In the genomic region with DNA sequence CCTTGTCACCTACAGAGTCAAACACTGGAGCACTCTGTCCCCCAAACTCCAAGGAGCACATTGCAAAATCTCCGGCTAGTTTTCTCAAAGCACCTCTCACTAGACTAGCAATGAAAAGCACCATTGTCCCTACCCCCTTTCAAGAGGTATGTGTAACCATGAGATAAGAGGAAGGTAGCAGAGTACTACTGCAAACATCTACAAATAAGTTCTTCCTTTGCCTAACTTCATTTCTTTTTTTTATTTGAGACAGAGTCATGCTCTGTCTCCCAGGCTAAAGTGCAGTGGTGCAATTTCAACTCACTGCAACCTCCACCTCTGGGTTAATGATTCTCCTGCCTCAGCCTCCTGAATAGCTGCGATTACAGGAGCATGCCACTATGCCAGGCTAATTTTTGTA, we compare ENCODE assay signal across 1 cellular context.
TF ChIP-seq lines count a peak whose summit lies in the region.

No MANE protein-coding gene starts in this region.

TF ChIP-seq in HepG2, 621 proteins besides CTCF, POLR2A, EP300 and RAD21 (continued from another document and continues in another):
- TF ChIP-seq, protein P1, sequence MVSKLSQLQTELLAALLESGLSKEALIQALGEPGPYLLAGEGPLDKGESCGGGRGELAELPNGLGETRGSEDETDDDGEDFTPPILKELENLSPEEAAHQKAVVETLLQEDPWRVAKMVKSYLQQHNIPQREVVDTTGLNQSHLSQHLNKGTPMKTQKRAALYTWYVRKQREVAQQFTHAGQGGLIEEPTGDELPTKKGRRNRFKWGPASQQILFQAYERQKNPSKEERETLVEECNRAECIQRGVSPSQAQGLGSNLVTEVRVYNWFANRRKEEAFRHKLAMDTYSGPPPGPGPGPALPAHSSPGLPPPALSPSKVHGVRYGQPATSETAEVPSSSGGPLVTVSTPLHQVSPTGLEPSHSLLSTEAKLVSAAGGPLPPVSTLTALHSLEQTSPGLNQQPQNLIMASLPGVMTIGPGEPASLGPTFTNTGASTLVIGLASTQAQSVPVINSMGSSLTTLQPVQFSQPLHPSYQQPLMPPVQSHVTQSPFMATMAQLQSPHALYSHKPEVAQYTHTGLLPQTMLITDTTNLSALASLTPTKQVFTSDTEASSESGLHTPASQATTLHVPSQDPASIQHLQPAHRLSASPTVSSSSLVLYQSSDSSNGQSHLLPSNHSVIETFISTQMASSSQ (IDR thresholded peaks at IDR 0.05; ENCODE audit: low read depth): peak; percentile 88
- TF ChIP-seq, protein P1 (CRISPR knock-in tag; IDR thresholded peaks at IDR 0.05; ENCODE audit: borderline replicate concordance): peak; percentile 92
- TF ChIP-seq ATF7 (IDR thresholded peaks at IDR 0.05): no peak
- TF ChIP-seq ATF7 (CRISPR knock-in tag; IDR thresholded peaks at IDR 0.05): no peak
- TF ChIP-seq, protein P2, sequence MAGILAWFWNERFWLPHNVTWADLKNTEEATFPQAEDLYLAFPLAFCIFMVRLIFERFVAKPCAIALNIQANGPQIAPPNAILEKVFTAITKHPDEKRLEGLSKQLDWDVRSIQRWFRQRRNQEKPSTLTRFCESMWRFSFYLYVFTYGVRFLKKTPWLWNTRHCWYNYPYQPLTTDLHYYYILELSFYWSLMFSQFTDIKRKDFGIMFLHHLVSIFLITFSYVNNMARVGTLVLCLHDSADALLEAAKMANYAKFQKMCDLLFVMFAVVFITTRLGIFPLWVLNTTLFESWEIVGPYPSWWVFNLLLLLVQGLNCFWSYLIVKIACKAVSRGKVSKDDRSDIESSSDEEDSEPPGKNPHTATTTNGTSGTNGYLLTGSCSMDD (CRISPR knock-in tag; IDR thresholded peaks at IDR 0.05): no peak
- no peak for TF ChIP-seq ZNF143 (CRISPR knock-in tag; IDR thresholded peaks at IDR 0.05)
- peak; percentile 46; the same call in 1 of the 2 replicates for TF ChIP-seq NFIC (IDR thresholded peaks at IDR 0.05; ENCODE audit: low read length)
- TF ChIP-seq, protein P3, sequence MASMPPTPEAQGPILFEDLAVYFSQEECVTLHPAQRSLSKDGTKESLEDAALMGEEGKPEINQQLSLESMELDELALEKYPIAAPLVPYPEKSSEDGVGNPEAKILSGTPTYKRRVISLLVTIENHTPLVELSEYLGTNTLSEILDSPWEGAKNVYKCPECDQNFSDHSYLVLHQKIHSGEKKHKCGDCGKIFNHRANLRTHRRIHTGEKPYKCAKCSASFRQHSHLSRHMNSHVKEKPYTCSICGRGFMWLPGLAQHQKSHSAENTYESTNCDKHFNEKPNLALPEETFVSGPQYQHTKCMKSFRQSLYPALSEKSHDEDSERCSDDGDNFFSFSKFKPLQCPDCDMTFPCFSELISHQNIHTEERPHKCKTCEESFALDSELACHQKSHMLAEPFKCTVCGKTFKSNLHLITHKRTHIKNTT (CRISPR knock-in tag; IDR thresholded peaks at IDR 0.05): no peak
- TF ChIP-seq ESRRA (CRISPR knock-in tag; IDR thresholded peaks at IDR 0.05; ENCODE audit: low read depth): no peak
- TF ChIP-seq PLRG1 (conservative IDR thresholded peaks at IDR 0.05): no peak
- TF ChIP-seq, protein P4, sequence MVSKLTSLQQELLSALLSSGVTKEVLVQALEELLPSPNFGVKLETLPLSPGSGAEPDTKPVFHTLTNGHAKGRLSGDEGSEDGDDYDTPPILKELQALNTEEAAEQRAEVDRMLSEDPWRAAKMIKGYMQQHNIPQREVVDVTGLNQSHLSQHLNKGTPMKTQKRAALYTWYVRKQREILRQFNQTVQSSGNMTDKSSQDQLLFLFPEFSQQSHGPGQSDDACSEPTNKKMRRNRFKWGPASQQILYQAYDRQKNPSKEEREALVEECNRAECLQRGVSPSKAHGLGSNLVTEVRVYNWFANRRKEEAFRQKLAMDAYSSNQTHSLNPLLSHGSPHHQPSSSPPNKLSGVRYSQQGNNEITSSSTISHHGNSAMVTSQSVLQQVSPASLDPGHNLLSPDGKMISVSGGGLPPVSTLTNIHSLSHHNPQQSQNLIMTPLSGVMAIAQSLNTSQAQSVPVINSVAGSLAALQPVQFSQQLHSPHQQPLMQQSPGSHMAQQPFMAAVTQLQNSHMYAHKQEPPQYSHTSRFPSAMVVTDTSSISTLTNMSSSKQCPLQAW (CRISPR knock-in tag; IDR thresholded peaks at IDR 0.05): peak; percentile 67
- TF ChIP-seq, protein P5, sequence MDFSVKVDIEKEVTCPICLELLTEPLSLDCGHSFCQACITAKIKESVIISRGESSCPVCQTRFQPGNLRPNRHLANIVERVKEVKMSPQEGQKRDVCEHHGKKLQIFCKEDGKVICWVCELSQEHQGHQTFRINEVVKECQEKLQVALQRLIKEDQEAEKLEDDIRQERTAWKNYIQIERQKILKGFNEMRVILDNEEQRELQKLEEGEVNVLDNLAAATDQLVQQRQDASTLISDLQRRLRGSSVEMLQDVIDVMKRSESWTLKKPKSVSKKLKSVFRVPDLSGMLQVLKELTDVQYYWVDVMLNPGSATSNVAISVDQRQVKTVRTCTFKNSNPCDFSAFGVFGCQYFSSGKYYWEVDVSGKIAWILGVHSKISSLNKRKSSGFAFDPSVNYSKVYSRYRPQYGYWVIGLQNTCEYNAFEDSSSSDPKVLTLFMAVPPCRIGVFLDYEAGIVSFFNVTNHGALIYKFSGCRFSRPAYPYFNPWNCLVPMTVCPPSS (IDR thresholded peaks at IDR 0.05): no peak
- no peak for TF ChIP-seq TGIF2 (CRISPR knock-in tag; IDR thresholded peaks at IDR 0.05)
- TF ChIP-seq, protein P6, sequence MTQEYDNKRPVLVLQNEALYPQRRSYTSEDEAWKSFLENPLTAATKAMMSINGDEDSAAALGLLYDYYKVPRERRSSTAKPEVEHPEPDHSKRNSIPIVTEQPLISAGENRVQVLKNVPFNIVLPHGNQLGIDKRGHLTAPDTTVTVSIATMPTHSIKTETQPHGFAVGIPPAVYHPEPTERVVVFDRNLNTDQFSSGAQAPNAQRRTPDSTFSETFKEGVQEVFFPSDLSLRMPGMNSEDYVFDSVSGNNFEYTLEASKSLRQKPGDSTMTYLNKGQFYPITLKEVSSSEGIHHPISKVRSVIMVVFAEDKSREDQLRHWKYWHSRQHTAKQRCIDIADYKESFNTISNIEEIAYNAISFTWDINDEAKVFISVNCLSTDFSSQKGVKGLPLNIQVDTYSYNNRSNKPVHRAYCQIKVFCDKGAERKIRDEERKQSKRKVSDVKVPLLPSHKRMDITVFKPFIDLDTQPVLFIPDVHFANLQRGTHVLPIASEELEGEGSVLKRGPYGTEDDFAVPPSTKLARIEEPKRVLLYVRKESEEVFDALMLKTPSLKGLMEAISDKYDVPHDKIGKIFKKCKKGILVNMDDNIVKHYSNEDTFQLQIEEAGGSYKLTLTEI (CRISPR knock-in tag; conservative IDR thresholded peaks at IDR 0.05): no peak
- TF ChIP-seq SOX5 (CRISPR knock-in tag; IDR thresholded peaks at IDR 0.05; ENCODE audit: borderline replicate concordance): peak; percentile 72
- TF ChIP-seq, protein P7, sequence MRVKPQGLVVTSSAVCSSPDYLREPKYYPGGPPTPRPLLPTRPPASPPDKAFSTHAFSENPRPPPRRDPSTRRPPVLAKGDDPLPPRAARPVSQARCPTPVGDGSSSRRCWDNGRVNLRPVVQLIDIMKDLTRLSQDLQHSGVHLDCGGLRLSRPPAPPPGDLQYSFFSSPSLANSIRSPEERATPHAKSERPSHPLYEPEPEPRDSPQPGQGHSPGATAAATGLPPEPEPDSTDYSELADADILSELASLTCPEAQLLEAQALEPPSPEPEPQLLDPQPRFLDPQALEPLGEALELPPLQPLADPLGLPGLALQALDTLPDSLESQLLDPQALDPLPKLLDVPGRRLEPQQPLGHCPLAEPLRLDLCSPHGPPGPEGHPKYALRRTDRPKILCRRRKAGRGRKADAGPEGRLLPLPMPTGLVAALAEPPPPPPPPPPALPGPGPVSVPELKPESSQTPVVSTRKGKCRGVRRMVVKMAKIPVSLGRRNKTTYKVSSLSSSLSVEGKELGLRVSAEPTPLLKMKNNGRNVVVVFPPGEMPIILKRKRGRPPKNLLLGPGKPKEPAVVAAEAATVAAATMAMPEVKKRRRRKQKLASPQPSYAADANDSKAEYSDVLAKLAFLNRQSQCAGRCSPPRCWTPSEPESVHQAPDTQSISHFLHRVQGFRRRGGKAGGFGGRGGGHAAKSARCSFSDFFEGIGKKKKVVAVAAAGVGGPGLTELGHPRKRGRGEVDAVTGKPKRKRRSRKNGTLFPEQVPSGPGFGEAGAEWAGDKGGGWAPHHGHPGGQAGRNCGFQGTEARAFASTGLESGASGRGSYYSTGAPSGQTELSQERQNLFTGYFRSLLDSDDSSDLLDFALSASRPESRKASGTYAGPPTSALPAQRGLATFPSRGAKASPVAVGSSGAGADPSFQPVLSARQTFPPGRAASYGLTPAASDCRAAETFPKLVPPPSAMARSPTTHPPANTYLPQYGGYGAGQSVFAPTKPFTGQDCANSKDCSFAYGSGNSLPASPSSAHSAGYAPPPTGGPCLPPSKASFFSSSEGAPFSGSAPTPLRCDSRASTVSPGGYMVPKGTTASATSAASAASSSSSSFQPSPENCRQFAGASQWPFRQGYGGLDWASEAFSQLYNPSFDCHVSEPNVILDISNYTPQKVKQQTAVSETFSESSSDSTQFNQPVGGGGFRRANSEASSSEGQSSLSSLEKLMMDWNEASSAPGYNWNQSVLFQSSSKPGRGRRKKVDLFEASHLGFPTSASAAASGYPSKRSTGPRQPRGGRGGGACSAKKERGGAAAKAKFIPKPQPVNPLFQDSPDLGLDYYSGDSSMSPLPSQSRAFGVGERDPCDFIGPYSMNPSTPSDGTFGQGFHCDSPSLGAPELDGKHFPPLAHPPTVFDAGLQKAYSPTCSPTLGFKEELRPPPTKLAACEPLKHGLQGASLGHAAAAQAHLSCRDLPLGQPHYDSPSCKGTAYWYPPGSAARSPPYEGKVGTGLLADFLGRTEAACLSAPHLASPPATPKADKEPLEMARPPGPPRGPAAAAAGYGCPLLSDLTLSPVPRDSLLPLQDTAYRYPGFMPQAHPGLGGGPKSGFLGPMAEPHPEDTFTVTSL (CRISPR knock-in tag; IDR thresholded peaks at IDR 0.05; ENCODE audit: borderline replicate concordance): peak; percentile 67; the same call in 1 of the 2 replicates
- TF ChIP-seq ZNF34 (CRISPR knock-in tag; IDR thresholded peaks at IDR 0.05; ENCODE audit: borderline replicate concordance): no peak
- no peak for TF ChIP-seq SOX6 (IDR thresholded peaks at IDR 0.05)
- peak; percentile 89 for TF ChIP-seq SOX6 (CRISPR knock-in tag; IDR thresholded peaks at IDR 0.05)
- TF ChIP-seq ZNF10 (CRISPR knock-in tag; IDR thresholded peaks at IDR 0.05; ENCODE audit: borderline replicate concordance, low read depth): no peak
- no peak for TF ChIP-seq PAX8 (CRISPR knock-in tag; IDR thresholded peaks at IDR 0.05; ENCODE audit: borderline replicate concordance)
- no peak for TF ChIP-seq ZNF605 (CRISPR knock-in tag; IDR thresholded peaks at IDR 0.05)
- no peak for TF ChIP-seq SATB2 (CRISPR knock-in tag; IDR thresholded peaks at IDR 0.05)
- TF ChIP-seq ZNF501 (CRISPR knock-in tag; IDR thresholded peaks at IDR 0.05): no peak
- TF ChIP-seq CENPT (CRISPR knock-in tag; IDR thresholded peaks at IDR 0.05; ENCODE audit: low read depth): no peak
- TF ChIP-seq CHD4 (IDR thresholded peaks at IDR 0.05; ENCODE audit: borderline replicate concordance, low read length): no peak
- TF ChIP-seq ISL2 (CRISPR knock-in tag; IDR thresholded peaks at IDR 0.05): peak; percentile 92
- no peak for TF ChIP-seq NFKBIZ (CRISPR knock-in tag; IDR thresholded peaks at IDR 0.05)
- no peak for TF ChIP-seq ZZZ3 (CRISPR knock-in tag; IDR thresholded peaks at IDR 0.05; ENCODE audit: borderline replicate concordance)
- TF ChIP-seq FLYWCH1 (CRISPR knock-in tag; IDR thresholded peaks at IDR 0.05): no peak
- no peak for TF ChIP-seq NR3C1 (CRISPR knock-in tag; IDR thresholded peaks at IDR 0.05)
- TF ChIP-seq GABPA (IDR thresholded peaks at IDR 0.05; ENCODE audit: low read depth, low read length): no peak
- no peak for TF ChIP-seq GABPA (CRISPR knock-in tag; IDR thresholded peaks at IDR 0.05; ENCODE audit: low read depth)
- no peak for TF ChIP-seq ZNF547 (CRISPR knock-in tag; IDR thresholded peaks at IDR 0.05)
- TF ChIP-seq, protein P8, sequence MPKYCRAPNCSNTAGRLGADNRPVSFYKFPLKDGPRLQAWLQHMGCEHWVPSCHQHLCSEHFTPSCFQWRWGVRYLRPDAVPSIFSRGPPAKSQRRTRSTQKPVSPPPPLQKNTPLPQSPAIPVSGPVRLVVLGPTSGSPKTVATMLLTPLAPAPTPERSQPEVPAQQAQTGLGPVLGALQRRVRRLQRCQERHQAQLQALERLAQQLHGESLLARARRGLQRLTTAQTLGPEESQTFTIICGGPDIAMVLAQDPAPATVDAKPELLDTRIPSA (CRISPR knock-in tag; IDR thresholded peaks at IDR 0.05; ENCODE audit: borderline replicate concordance): no peak
- TF ChIP-seq ZBTB20 (CRISPR knock-in tag; IDR thresholded peaks at IDR 0.05; ENCODE audit: borderline replicate concordance, low read depth): no peak
- TF ChIP-seq, protein P9, sequence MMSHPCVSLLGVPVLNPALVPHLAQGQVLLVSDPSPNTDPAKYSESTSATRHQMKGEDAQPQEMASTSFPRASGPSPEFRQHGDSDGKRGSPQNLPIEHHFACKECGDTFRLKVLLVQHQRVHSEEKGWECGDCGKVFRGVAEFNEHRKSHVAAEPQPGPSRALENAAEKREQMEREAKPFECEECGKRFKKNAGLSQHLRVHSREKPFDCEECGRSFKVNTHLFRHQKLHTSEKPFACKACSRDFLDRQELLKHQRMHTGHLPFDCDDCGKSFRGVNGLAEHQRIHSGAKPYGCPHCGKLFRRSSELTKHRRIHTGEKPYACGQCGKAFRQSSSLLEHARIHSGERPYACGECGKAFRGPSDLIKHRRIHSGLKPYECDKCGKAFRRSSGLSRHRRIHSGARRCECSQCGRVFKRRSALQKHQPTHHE (CRISPR knock-in tag; IDR thresholded peaks at IDR 0.05; ENCODE audit: borderline replicate concordance): no peak
- TF ChIP-seq ELF3 (CRISPR knock-in tag; IDR thresholded peaks at IDR 0.05): 0 out of 2 replicates have a peak, but pooled peaks have one; percentile 26
